In the genomic region with DNA sequence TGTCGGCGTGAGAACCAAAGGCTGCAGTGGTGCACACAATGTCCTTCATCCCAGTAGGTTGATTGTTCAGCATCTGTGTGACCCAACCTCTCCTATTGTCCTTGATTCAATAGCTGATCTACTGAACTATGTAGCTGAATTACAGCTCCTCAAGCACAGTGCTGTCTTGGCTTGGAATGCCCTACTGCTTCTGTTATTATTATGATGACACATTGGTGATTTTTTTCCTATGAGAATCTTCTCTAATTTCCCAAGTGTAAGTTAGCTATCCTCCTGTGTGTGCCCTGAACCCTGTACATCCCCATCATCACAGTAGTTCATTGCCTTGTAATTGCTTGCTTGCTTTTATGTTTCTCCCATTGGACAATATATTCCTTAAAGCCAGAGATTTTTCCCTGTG, we compare ENCODE assay signal across 25 cellular contexts.
"Had no signal": no experiment of that assay in that cellular context is flagged by ENCODE, and none has a peak within 500 bp of the region (broad histone marks: within the 10 kb centered on the region; RNA-seq: fewer than 3 reads in every experiment).

No MANE protein-coding gene starts in this region.

- H3K4me3 ChIP-seq: adrenal gland, ascending aorta, heart left ventricle, right lobe of liver, stomach, thyroid gland, upper lobe of left lung had no signal

- H3K4me1 Mint-ChIP-seq: naive thymus-derived CD4-positive, alpha-beta T cell; stimulated activated memory B cell treated with anti-CD40 and anti-IgM and Interleukin-4, amounts not matched to agents 10 μg/mL and 1 μg/mL and 100 μg/mL, for 72 hours had no signal

- H3K9me3 ChIP-seq: adrenal gland, ascending aorta, heart left ventricle, right lobe of liver, stomach, thyroid gland, upper lobe of left lung had no signal

- H3K27me3 ChIP-seq: adrenal gland, ascending aorta, heart left ventricle, stomach, thyroid gland, upper lobe of left lung had no signal

- H3K4me3 Mint-ChIP-seq: activated naive CD8-positive, alpha-beta T cell; brain; naive thymus-derived CD4-positive, alpha-beta T cell; stimulated activated memory B cell treated with anti-CD40 and anti-IgM and Interleukin-4, amounts not matched to agents 10 μg/mL and 1 μg/mL and 100 μg/mL, for 72 hours had no signal

- H3K27me3 Mint-ChIP-seq: activated naive CD8-positive, alpha-beta T cell; stimulated activated memory B cell treated with anti-CD40 and anti-IgM and Interleukin-4, amounts not matched to agents 10 μg/mL and 1 μg/mL and 100 μg/mL, for 72 hours had no signal

- H3K27ac Mint-ChIP-seq: activated naive CD8-positive, alpha-beta T cell; brain; naive thymus-derived CD4-positive, alpha-beta T cell; stimulated activated memory B cell treated with anti-CD40 and anti-IgM and Interleukin-4, amounts not matched to agents 10 μg/mL and 1 μg/mL and 100 μg/mL, for 72 hours had no signal

- H3K4me1 ChIP-seq: adrenal gland, ascending aorta, right lobe of liver, stomach, thyroid gland had no signal

- ATAC-seq: activated CD4-positive, CD25-positive, alpha-beta regulatory T cell treated with anti-CD3 and anti-CD28 coated beads, Interleukin-2, amount 50 U/mL, for 24 hours; heart left ventricle; naive thymus-derived CD4-positive, alpha-beta T cell; right lobe of liver; stimulated activated memory B cell treated with anti-CD40 and anti-IgM and Interleukin-4, amounts not matched to agents 10 μg/mL and 1 μg/mL and 100 μg/mL, for 72 hours had no signal

- H3K27ac ChIP-seq: adrenal gland, ascending aorta, heart left ventricle, right lobe of liver, stomach, thyroid gland, upper lobe of left lung, VCaP had no signal

- H3K36me3 Mint-ChIP-seq: activated naive CD8-positive, alpha-beta T cell; brain; stimulated activated memory B cell treated with anti-CD40 and anti-IgM and Interleukin-4, amounts not matched to agents 10 μg/mL and 1 μg/mL and 100 μg/mL, for 72 hours had no signal

- H3K36me3 ChIP-seq: adrenal gland, ascending aorta, heart left ventricle, right lobe of liver, stomach, thyroid gland, upper lobe of left lung had no signal

- DNase-seq: activated CD4-positive, alpha-beta T cell treated with anti-CD3 and anti-CD28 coated beads for 48 hours; activated CD4-positive, alpha-beta T cell treated with anti-CD3 and anti-CD28 coated beads, Interleukin-2, amount 50 U/mL, for 48 hours; activated CD8-positive, alpha-beta memory T cell treated with anti-CD3 and anti-CD28 coated beads for 24 hours; activated effector memory CD4-positive, alpha-beta T cell treated with Interleukin-2 at 50 U/mL for 16 hours; activated naive CD4-positive, alpha-beta T cell treated with Interleukin-2 at 50 U/mL for 16 hours; adrenal gland; cortex of kidney; foreskin fibroblast; heart left ventricle; midbrain; naive thymus-derived CD4-positive, alpha-beta T cell; occipital lobe; right lobe of liver; small intestine; stimulated activated CD4-positive, alpha-beta T cell treated with anti-CD3 and anti-CD28 coated beads, Interleukin-4, amount 100 ng/mL, for 4 hours; stimulated activated CD8-positive, alpha-beta memory T cell treated with anti-CD3 and anti-CD28 coated beads, Interleukin-4, amount 100 ng/mL, for 48 hours; stomach; thyroid gland; upper lobe of left lung had no signal
